ENCODE assay signal across 17 cellular contexts in the genomic region with DNA sequence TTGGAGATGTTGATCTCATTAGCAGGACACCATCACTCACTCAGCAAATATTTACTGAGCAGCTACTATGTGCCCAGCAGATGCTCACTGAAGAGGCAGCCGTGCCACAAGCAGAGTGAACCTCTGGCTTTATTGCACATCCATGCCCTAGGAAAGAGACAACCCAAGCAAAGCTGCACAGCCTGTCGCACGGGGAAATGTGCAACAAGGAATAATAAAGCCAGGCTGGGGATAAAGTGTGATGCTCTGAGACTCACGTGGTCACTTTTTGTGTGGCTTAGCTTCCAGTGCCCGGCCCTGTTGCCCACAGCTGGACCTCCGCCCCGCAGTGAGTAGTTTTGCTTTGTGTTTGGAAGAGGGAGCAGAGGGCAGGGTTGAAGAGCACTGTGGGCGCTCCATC.
DNase-seq lines count a peak whose midpoint lies in the region; ATAC-seq and TF ChIP-seq lines count a peak whose summit lies in the region.
"Had no signal": no experiment of that assay in that cellular context is flagged by ENCODE, and none has a peak within 500 bp of the region (broad histone marks: within the 10 kb centered on the region; RNA-seq: fewer than 3 reads in every experiment).

No MANE protein-coding gene starts in this region.

- no peaks in the 10 kb centered on the region for H3K27me3 ChIP-seq in RWPE2 (ENCODE audit: insufficient read depth, poor library complexity, severe bottlenecking)
- H3K27me3 ChIP-seq in psoas muscle (ENCODE audit: insufficient read depth in 3 of 3, low read length in 2 of 3): no peaks in the 10 kb centered on the region

- H3K4me3 ChIP-seq in RWPE2 (ENCODE audit: severe bottlenecking) (no peak overlapping the region), psoas muscle (no peak overlapping the region)
- H3K4me3 ChIP-seq: BLaER1 treated with 17β-estradiol and CSF1 and Interleukin-3, amounts not matched to agents 10 nM and 100 nM had no signal

- ATAC-seq in left ventricle myocardium superior: no peak
- no peak for ATAC-seq in RWPE2 (ENCODE audit: low read depth)
- ATAC-seq in psoas muscle: no peak
- ATAC-seq: CD8-positive, alpha-beta T cell had no signal

- no peak overlapping the region for H3K4me3 Mint-ChIP-seq in osteocyte (ENCODE audit: unreplicated experiment)
- H3K4me3 Mint-ChIP-seq: B cell; CD4-positive, alpha-beta T cell; CD8-positive, alpha-beta T cell had no signal

- H3K27ac Mint-ChIP-seq in osteocyte (ENCODE audit: unreplicated experiment): no peak overlapping the region
- H3K27ac Mint-ChIP-seq: B cell; CD4-positive, alpha-beta T cell; CD8-positive, alpha-beta T cell had no signal

- intact Hi-C loops in cardiac septum (cut with DNase I): loop anchor here (5.0 kb wide), 1 partner anchor 909 kb away; no protein-coding TSS in a partner anchor
- intact Hi-C loops in left ventricle myocardium superior (cut with micrococcal nuclease): no loop called here
- intact Hi-C loops in psoas muscle (cut with DNase I): loop anchor here in 1 of 2 donors (5.0 kb wide), 1 partner anchor 1064 kb away; no protein-coding TSS in a partner anchor

- peaks cover 10% of the 10 kb centered on the region for H3K4me1 Mint-ChIP-seq in osteocyte (ENCODE audit: unreplicated experiment)

- H3K9me3 ChIP-seq in RWPE2 (ENCODE audit: severe bottlenecking) (no peaks in the 10 kb centered on the region), psoas muscle (no peaks in the 10 kb centered on the region)
- H3K9me3 ChIP-seq: BLaER1 treated with 17β-estradiol and CSF1 and Interleukin-3, amounts not matched to agents 10 nM and 100 nM; Caco-2 had no signal

- no peaks in the 10 kb centered on the region for H3K36me3 Mint-ChIP-seq in osteocyte (ENCODE audit: unreplicated experiment)
- H3K36me3 Mint-ChIP-seq: CD8-positive, alpha-beta T cell had no signal

- H3K9me3 Mint-ChIP-seq in osteocyte (ENCODE audit: unreplicated experiment): no peaks in the 10 kb centered on the region
- H3K9me3 Mint-ChIP-seq: CD4-positive, alpha-beta T cell; CD8-positive, alpha-beta T cell had no signal

- 88 to 97% (median 92%) methylated on average over 8 of the region's 8 CpGs for WGBS in psoas muscle, 3 donors

- H3K27ac ChIP-seq in RWPE2 (ENCODE audit: poor library complexity, severe bottlenecking) (no peak overlapping the region), psoas muscle (no peak overlapping the region)
- H3K27ac ChIP-seq: C4-2B had no signal

- H3K4me1 ChIP-seq in RWPE2 (ENCODE audit: insufficient read depth, poor library complexity, severe bottlenecking) (peaks cover 24% of the 10 kb centered on the region), psoas muscle (no peaks in the 10 kb centered on the region)
- H3K4me1 ChIP-seq: Caco-2 had no signal

- no peaks in the 10 kb centered on the region for H3K27me3 Mint-ChIP-seq in osteocyte (ENCODE audit: unreplicated experiment)
- H3K27me3 Mint-ChIP-seq: B cell had no signal

- DNase-seq in cardiac septum (ENCODE audit: low spot score): peak; percentile 47
- no peak for DNase-seq in left ventricle myocardium superior
- DNase-seq in RWPE2 (ENCODE audit: low spot score): peak; percentile 68
- peak; percentile 76 for DNase-seq in osteocyte (ENCODE audit: extremely low spot score, unreplicated experiment)
- no peak for DNase-seq in activated CD4-positive, alpha-beta T cell treated with anti-CD3 and anti-CD28 coated beads for 48 hours
- no peak for DNase-seq in psoas muscle
- DNase-seq: 8988T; AML-193; Caco-2; Calu3; CD4-positive, alpha-beta T cell; CD8-positive, alpha-beta T cell; DMS79 treated with DMSO at 0.1 percent for 48 hours; GF-D8 had no signal

- TF ChIP-seq CTCF in RWPE2 (IDR thresholded peaks at IDR 0.05; ENCODE audit: poor library complexity, severe bottlenecking) (no peak), osteocyte (IDR thresholded peaks at IDR 0.05) (no peak), psoas muscle (IDR thresholded peaks at IDR 0.05) (no peak)

- H3K36me3 ChIP-seq in RWPE2 (ENCODE audit: low read depth): no peaks in the 10 kb centered on the region
- no peaks in the 10 kb centered on the region for H3K36me3 ChIP-seq in psoas muscle (ENCODE audit: insufficient read depth in 1 of 2, low read depth in 1 of 2)
- H3K36me3 ChIP-seq: BLaER1 treated with 17β-estradiol and CSF1 and Interleukin-3, amounts not matched to agents 10 nM and 100 nM had no signal

Comparison
In these comparisons a context has a peak if more than half of its experiments do, and no peak if none do; other contexts are left out.
1. DNase-seq: peak in cardiac septum (single experiment), RWPE2 (single experiment) and osteocyte (single experiment); none in left ventricle myocardium superior (single experiment), activated CD4-positive, alpha-beta T cell treated with anti-CD3 and anti-CD28 coated beads for 48 hours (single experiment) and psoas muscle (0 of 2).